In the genomic region with DNA sequence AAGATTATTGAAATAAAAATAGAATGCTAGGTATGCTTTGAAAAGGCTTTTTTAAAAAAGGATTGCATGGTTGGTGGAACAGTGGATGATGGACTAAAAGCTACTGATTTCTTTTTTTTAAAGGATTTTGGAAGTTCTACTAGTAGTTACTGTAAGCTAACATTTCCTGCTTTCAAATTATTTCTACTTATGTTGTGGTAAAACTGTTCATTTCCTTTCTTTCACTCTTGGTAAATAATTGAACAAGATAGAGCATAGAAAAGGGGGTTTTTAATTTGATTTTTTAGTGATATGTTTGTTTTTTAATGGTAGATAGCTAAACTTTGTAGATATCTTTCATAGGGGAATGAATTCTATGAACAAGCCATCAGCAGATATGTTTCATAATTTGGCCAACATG, we compare ENCODE assay signal across 23 cellular contexts.
DNase-seq lines count a peak whose midpoint lies in the region; ATAC-seq and TF ChIP-seq lines count a peak whose summit lies in the region.
"Had no signal": no experiment of that assay in that cellular context is flagged by ENCODE, and none has a peak within 500 bp of the region (broad histone marks: within the 10 kb centered on the region; RNA-seq: fewer than 3 reads in every experiment).

No MANE protein-coding gene starts in this region.

- H3K4me3 ChIP-seq in CD4-positive, alpha-beta memory T cell (ENCODE audit: low read length in 2 of 2) = no peak overlapping the region
- H3K4me3 ChIP-seq: adrenal gland, heart right ventricle had no signal

- POLR2A ChIA-PET in activated CD4-positive, alpha-beta T cell treated with anti-CD3 and anti-CD28 coated beads, Interleukin-2, amount 10 ng/mL, durations not matched to agents 7 days and 5 days (lab: Charles Lee) = no interaction called here
- POLR2A ChIA-PET in CD4-positive, alpha-beta memory T cell (lab: Charles Lee; ENCODE audit: partially characterized antibody) = interaction anchor here (0.7 to 2.1 kb wide), 4 partner anchors 10 to 36 kb away, joined by 3 to 15 read pairs (median 4); no protein-coding TSS in a partner anchor
- POLR2A ChIA-PET in T-cell (lab: Charles Lee) = interaction anchor here in 1 of 2 donors (0.6 kb wide), 1 partner anchor 161 kb away, joined by 7 read pairs; no protein-coding TSS in a partner anchor

- H3K4me1 Mint-ChIP-seq in activated CD4-positive, alpha-beta T cell treated with anti-CD3 and anti-CD28 coated beads, Interleukin-2, amount 10 ng/mL, durations not matched to agents 7 days and 5 days = peaks cover 15% of the 10 kb centered on the region
- H3K4me1 Mint-ChIP-seq in CD4-positive, alpha-beta memory T cell = peaks cover 16 to 27% (median 19%) of the 10 kb centered on the region in 4 donors
- H3K4me1 Mint-ChIP-seq in T-cell (peaks cover 36 to 44% (median 39%) of the 10 kb centered on the region in 3 donors), nephron progenitor cell (no peaks in the 10 kb centered on the region)
- H3K4me1 Mint-ChIP-seq in activated naive CD8-positive, alpha-beta T cell treated with anti-CD3 and anti-CD28 coated beads, Interleukin-2, amount 50 U/mL, for 24 hours = peaks cover 20% of the 10 kb centered on the region

- no peak for TF ChIP-seq CTCF in nephron progenitor cell (IDR thresholded peaks at IDR 0.05)

- H3K36me3 Mint-ChIP-seq in activated CD4-positive, alpha-beta T cell treated with anti-CD3 and anti-CD28 coated beads, Interleukin-2, amount 10 ng/mL, durations not matched to agents 7 days and 5 days (ENCODE audit: low read depth) = peaks cover 39% of the 10 kb centered on the region
- peaks cover 17 to 23% of the 10 kb centered on the region in 2 donors for H3K36me3 Mint-ChIP-seq in CD4-positive, alpha-beta memory T cell
- H3K36me3 Mint-ChIP-seq in T-cell (peaks cover 35% of the 10 kb centered on the region), nephron progenitor cell (ENCODE audit: low read depth) (peaks cover 4% of the 10 kb centered on the region)
- peaks cover 38% of the 10 kb centered on the region for H3K36me3 Mint-ChIP-seq in activated naive CD8-positive, alpha-beta T cell treated with anti-CD3 and anti-CD28 coated beads, Interleukin-2, amount 50 U/mL, for 24 hours (ENCODE audit: low read depth)

- peak overlapping the region; percentile 35 for H3K4me3 Mint-ChIP-seq in activated CD4-positive, alpha-beta T cell treated with anti-CD3 and anti-CD28 coated beads, Interleukin-2, amount 10 ng/mL, durations not matched to agents 7 days and 5 days
- H3K4me3 Mint-ChIP-seq in CD4-positive, alpha-beta memory T cell = peak overlapping the region; percentile 15 to 74 (median 69)
- H3K4me3 Mint-ChIP-seq in T-cell (peak overlapping the region; percentile 49 to 73 (median 53)), nephron progenitor cell (no peak overlapping the region)
- H3K4me3 Mint-ChIP-seq in activated naive CD8-positive, alpha-beta T cell treated with anti-CD3 and anti-CD28 coated beads, Interleukin-2, amount 50 U/mL, for 24 hours = no peak overlapping the region
- H3K4me3 Mint-ChIP-seq: brain, type B pancreatic cell had no signal

- H3K27ac Mint-ChIP-seq in activated CD4-positive, alpha-beta T cell treated with anti-CD3 and anti-CD28 coated beads, Interleukin-2, amount 10 ng/mL, durations not matched to agents 7 days and 5 days = peak overlapping the region; percentile 88
- H3K27ac Mint-ChIP-seq in CD4-positive, alpha-beta memory T cell = peak overlapping the region; percentile 38 to 90 (median 83)
- H3K27ac Mint-ChIP-seq in T-cell = peak overlapping the region; percentile 96
- H3K27ac Mint-ChIP-seq in activated naive CD8-positive, alpha-beta T cell treated with anti-CD3 and anti-CD28 coated beads, Interleukin-2, amount 50 U/mL, for 24 hours = peak overlapping the region; percentile 52
- no peak overlapping the region for H3K27ac Mint-ChIP-seq in nephron progenitor cell
- H3K27ac Mint-ChIP-seq: brain, type B pancreatic cell had no signal

- H3K9me3 ChIP-seq in CD4-positive, alpha-beta memory T cell (ENCODE audit: control insufficient read depth in 1 of 2, low read length in 2 of 2) = no peaks in the 10 kb centered on the region
- H3K9me3 ChIP-seq: adrenal gland, Caco-2, heart right ventricle had no signal

- no peaks in the 10 kb centered on the region for H3K27me3 ChIP-seq in CD4-positive, alpha-beta memory T cell (ENCODE audit: insufficient read depth, low read length)
- H3K27me3 ChIP-seq: adrenal gland, heart right ventricle had no signal

- ATAC-seq in T-cell (replicated peaks in 1 of 4) (peak; percentile 45 to 72 (median 64)), HG03139 (IDR thresholded peaks at IDR 0.05; ENCODE audit: unreplicated experiment) (no peak)
- ATAC-seq in activated naive CD8-positive, alpha-beta T cell treated with anti-CD3 and anti-CD28 coated beads, Interleukin-2, amount 50 U/mL, for 24 hours = no peak
- ATAC-seq: heart right ventricle, left cardiac atrium, Panc1 had no signal

- CTCF ChIA-PET in activated CD4-positive, alpha-beta T cell treated with anti-CD3 and anti-CD28 coated beads, Interleukin-2, amount 10 ng/mL, durations not matched to agents 7 days and 5 days (lab: Charles Lee) = no interaction called here
- CTCF ChIA-PET in CD4-positive, alpha-beta memory T cell (lab: Charles Lee; ENCODE audit: partially characterized antibody) = interaction anchor here (0.8 to 1.0 kb wide), 2 partner anchors 9 to 105 kb away, joined by 3 to 5 read pairs; a partner anchor contains a TSS
- CTCF ChIA-PET in T-cell (lab: Charles Lee) = interaction anchor here (0.5 to 1.1 kb wide), 4 partner anchors 10 to 694 kb away, joined by 3 to 14 read pairs (median 3); no protein-coding TSS in a partner anchor

- intact Hi-C loops in CD4-positive, alpha-beta memory T cell (cut with micrococcal nuclease) = loop anchor here (5.0 kb wide), 1 partner anchor 43 kb away; no protein-coding TSS in a partner anchor

- DNase-seq in activated CD4-positive, alpha-beta T cell treated with anti-CD3 and anti-CD28 coated beads, Interleukin-2, amount 10 ng/mL, durations not matched to agents 7 days and 5 days = no peak
- DNase-seq in activated CD4-positive, alpha-beta T cell treated with anti-CD3 and anti-CD28 coated beads, Interleukin-2, amount 50 U/mL, for 1 hour = no peak
- DNase-seq in CD4-positive, alpha-beta memory T cell = peak in 2 of 5 donors; percentile 2 to 9
- no peak for DNase-seq in T-cell
- DNase-seq in activated naive CD8-positive, alpha-beta T cell treated with anti-CD3 and anti-CD28 coated beads, Interleukin-2, amount 50 U/mL, for 24 hours = no peak
- DNase-seq in NCI-H345 (lab: John Stamatoyannopoulos, UW) = no peak
- DNase-seq in nephron progenitor cell = no peak
- DNase-seq: activated CD4-positive, alpha-beta T cell treated with anti-CD3 and anti-CD28 coated beads for 48 hours; adrenal gland; Caco-2; H7; heart right ventricle; Karpas-422; left cardiac atrium; NCI-H2171; NCI-H526; occipital lobe; SIG-M5 had no signal

- no peaks in the 10 kb centered on the region for H3K36me3 ChIP-seq in CD4-positive, alpha-beta memory T cell (ENCODE audit: insufficient read depth, low read length)
- H3K36me3 ChIP-seq: adrenal gland had no signal

- H3K9me3 Mint-ChIP-seq in activated CD4-positive, alpha-beta T cell treated with anti-CD3 and anti-CD28 coated beads, Interleukin-2, amount 10 ng/mL, durations not matched to agents 7 days and 5 days = peaks cover 8% of the 10 kb centered on the region
- H3K9me3 Mint-ChIP-seq in CD4-positive, alpha-beta memory T cell = peaks cover 0 to 3% (median 0%) of the 10 kb centered on the region in 8 donors
- H3K9me3 Mint-ChIP-seq in T-cell = no peaks in the 10 kb centered on the region
- H3K9me3 Mint-ChIP-seq in activated naive CD8-positive, alpha-beta T cell treated with anti-CD3 and anti-CD28 coated beads, Interleukin-2, amount 50 U/mL, for 24 hours = no peaks in the 10 kb centered on the region
- no peaks in the 10 kb centered on the region for H3K9me3 Mint-ChIP-seq in nephron progenitor cell
- H3K9me3 Mint-ChIP-seq: brain, type B pancreatic cell had no signal

- H3K27me3 Mint-ChIP-seq in activated CD4-positive, alpha-beta T cell treated with anti-CD3 and anti-CD28 coated beads, Interleukin-2, amount 10 ng/mL, durations not matched to agents 7 days and 5 days = no peaks in the 10 kb centered on the region
- no peaks in the 10 kb centered on the region for H3K27me3 Mint-ChIP-seq in CD4-positive, alpha-beta memory T cell
- H3K27me3 Mint-ChIP-seq in T-cell (no peaks in the 10 kb centered on the region), nephron progenitor cell (ENCODE audit: low read depth, poor library complexity) (no peaks in the 10 kb centered on the region)
- H3K27me3 Mint-ChIP-seq in activated naive CD8-positive, alpha-beta T cell treated with anti-CD3 and anti-CD28 coated beads, Interleukin-2, amount 50 U/mL, for 24 hours = no peaks in the 10 kb centered on the region
- H3K27me3 Mint-ChIP-seq: brain, type B pancreatic cell had no signal

- no peak overlapping the region for H3K27ac ChIP-seq in CD4-positive, alpha-beta memory T cell (ENCODE audit: low read depth, low read length)
- H3K27ac ChIP-seq: adrenal gland, epithelial cell of prostate, heart right ventricle had no signal

- peaks cover 17% of the 10 kb centered on the region for H3K4me1 ChIP-seq in CD4-positive, alpha-beta memory T cell (ENCODE audit: insufficient read depth, low read length)
- H3K4me1 ChIP-seq: adrenal gland had no signal

Comparison
In these comparisons a context has a peak if more than half of its experiments do, and no peak if none do; other contexts are left out.
1. H3K4me3 Mint-ChIP-seq: peak in activated CD4-positive, alpha-beta T cell treated with anti-CD3 and anti-CD28 coated beads, Interleukin-2, amount 10 ng/mL, durations not matched to agents 7 days and 5 days (single experiment), CD4-positive, alpha-beta memory T cell (8 of 8) and T-cell (3 of 3); none in activated naive CD8-positive, alpha-beta T cell treated with anti-CD3 and anti-CD28 coated beads, Interleukin-2, amount 50 U/mL, for 24 hours (single experiment) and nephron progenitor cell (single experiment).
2. ATAC-seq: peak in T-cell (4 of 4); none in activated naive CD8-positive, alpha-beta T cell treated with anti-CD3 and anti-CD28 coated beads, Interleukin-2, amount 50 U/mL, for 24 hours (single experiment) and HG03139 (single experiment).